ENCODE assay signal across 8 cellular contexts in genomic region chr22:44636502-44637206, GRCh38.
A peak's percentile ranks its signal among the peaks of the same experiment; 100 is the strongest.
DNase-seq lines count a peak whose midpoint lies in the region; FAIRE-seq and TF ChIP-seq lines count a peak whose summit lies in the region.
"Not testable (repeated sequence)": the region's sequence is repeated elsewhere in the genome, so short reads cannot be mapped to it uniquely, and the experiment has no call there.

No MANE protein-coding gene starts in this region.

- H2BK5ac ChIP-seq in H1 (ENCODE audit: low read depth, low read length); neuronal stem cell (ENCODE audit: low read length): not testable (repeated sequence)

- H3K4me3 Mint-ChIP-seq in T-helper 1 cell treated with Interleukin-12 subunit alpha and Interleukin-12 subunit beta and Interleukin-4 antibody, amounts not matched to agents 30 μg/mL and 1 μg/mL, for 36 hours; activated CD4-positive, alpha-beta memory T cell treated with anti-CD3 and anti-CD28 coated beads for 36 hours; activated naive CD4-positive, alpha-beta T cell treated with anti-CD3 and anti-CD28 coated beads, Interleukin-2, amount 50 U/mL, for 24 hours; nephron progenitor cell: not testable (repeated sequence)

- not testable (repeated sequence) for DNase-seq in activated CD4-positive, alpha-beta memory T cell treated with anti-CD3 and anti-CD28 coated beads for 36 hours; H1 (ENCODE audit: low read depth in 1 of 2, low spot score in 2 of 2); nephron progenitor cell; neuronal stem cell (ENCODE audit: low spot score); urothelium cell line (ENCODE audit: low spot score)

- H2BK12ac ChIP-seq in H1 (ENCODE audit: low read depth, low read length); neuronal stem cell (ENCODE audit: low read length): not testable (repeated sequence)

- TF ChIP-seq POLR2A in H1 (IDR thresholded peaks at IDR 0.05; ENCODE audit: control extremely low read depth in 1 of 2, low read depth in 2 of 2, low read length in 2 of 2), result not testable (repeated sequence)

- not testable (repeated sequence) for H3K9me3 Mint-ChIP-seq in T-helper 1 cell treated with Interleukin-12 subunit alpha and Interleukin-12 subunit beta and Interleukin-4 antibody, amounts not matched to agents 30 μg/mL and 1 μg/mL, for 36 hours; activated CD4-positive, alpha-beta memory T cell treated with anti-CD3 and anti-CD28 coated beads for 36 hours; activated naive CD4-positive, alpha-beta T cell treated with anti-CD3 and anti-CD28 coated beads, Interleukin-2, amount 50 U/mL, for 24 hours; nephron progenitor cell

- H3K9me3 ChIP-seq in HEK293 (ENCODE audit: control insufficient read depth, insufficient read depth, low read depth, low read length); H1 (ENCODE audit: insufficient read depth in 2 of 2, low read depth in 1 of 2, low read length in 1 of 2); neuronal stem cell (replicated peaks in 1 of 2; ENCODE audit: control insufficient read depth in 2 of 2, insufficient read depth in 1 of 2, low read depth in 1 of 2, low read length in 2 of 2): not testable (repeated sequence)

- not testable (repeated sequence) for H2AK5ac ChIP-seq in H1 (ENCODE audit: low read depth, low read length); neuronal stem cell (ENCODE audit: low read depth, low read length)

- not testable (repeated sequence) for H3K18ac ChIP-seq in H1 (ENCODE audit: extremely low read depth, low read length); neuronal stem cell (ENCODE audit: low read length)

- not testable (repeated sequence) for H3K4me3 ChIP-seq in HEK293 (ENCODE audit: low read depth, low read length); H1 (ENCODE audit: extremely low read depth in 1 of 4, insufficient read depth in 2 of 4, low read depth in 3 of 4, low read length in 4 of 4); neuronal stem cell (ENCODE audit: low read length in 2 of 2)

- not testable (repeated sequence) for TF ChIP-seq EP300 in H1 (IDR thresholded peaks at IDR 0.05; ENCODE audit: borderline replicate concordance in 1 of 2, low read depth in 2 of 2, low read length in 2 of 2)

- H3K4ac ChIP-seq in H1 (replicated peaks; ENCODE audit: insufficient read length, low read depth, low read length); neuronal stem cell (ENCODE audit: low read length): not testable (repeated sequence)

- not testable (repeated sequence) for H3K9ac ChIP-seq in H1 (replicated peaks in 1 of 4; ENCODE audit: extremely low read depth in 1 of 4, low read depth in 3 of 4, low read length in 3 of 4)
- H3K9ac ChIP-seq in neuronal stem cell (ENCODE audit: low read depth, low read length, poor library complexity), result peak overlapping the region; percentile 44

- not testable (repeated sequence) for H3K27me3 Mint-ChIP-seq in T-helper 1 cell treated with Interleukin-12 subunit alpha and Interleukin-12 subunit beta and Interleukin-4 antibody, amounts not matched to agents 30 μg/mL and 1 μg/mL, for 36 hours (ENCODE audit: low read depth); activated CD4-positive, alpha-beta memory T cell treated with anti-CD3 and anti-CD28 coated beads for 36 hours; activated naive CD4-positive, alpha-beta T cell treated with anti-CD3 and anti-CD28 coated beads, Interleukin-2, amount 50 U/mL, for 24 hours
- peaks cover 25% of the 10 kb centered on the region for H3K27me3 Mint-ChIP-seq in nephron progenitor cell (ENCODE audit: low read depth, poor library complexity)

- H3K36me3 ChIP-seq in HEK293 (ENCODE audit: control insufficient read depth in 2 of 2, insufficient read depth in 1 of 2, low read length in 2 of 2); H1 (ENCODE audit: control insufficient read depth in 2 of 4, insufficient read depth in 4 of 4, low read length in 3 of 4); neuronal stem cell (replicated peaks in 1 of 2; ENCODE audit: control insufficient read depth in 2 of 2, insufficient read depth in 2 of 2, low read length in 2 of 2): not testable (repeated sequence)

- POLR2A ChIA-PET in HEK293 (lab: Yijun Ruan, JAX); activated CD4-positive, alpha-beta memory T cell treated with anti-CD3 and anti-CD28 coated beads for 36 hours (lab: Charles Lee); H1 (lab: Charles Lee; ENCODE audit: partially characterized antibody): not testable (repeated sequence)

- FAIRE-seq in H1 (lab: Jason Lieb, UNC), result not testable (repeated sequence)
- FAIRE-seq in urothelium cell line (lab: Jason Lieb, UNC), result peak; percentile 99

- H3K79me1 ChIP-seq in H1 (ENCODE audit: low read depth, low read length); neuronal stem cell (ENCODE audit: low read depth, low read length): not testable (repeated sequence)

- H3K14ac ChIP-seq in H1 (ENCODE audit: insufficient read length), result not testable (repeated sequence)
- H3K14ac ChIP-seq in neuronal stem cell (ENCODE audit: low read length), result peak overlapping the region; percentile 63

- TF ChIP-seq RAD21 in H1 (IDR thresholded peaks at IDR 0.05 in 1 of 2, conservative IDR thresholded peaks at IDR 0.05 in 1 of 2; ENCODE audit: low read depth in 2 of 2, low read length in 2 of 2), result not testable (repeated sequence)

- not testable (repeated sequence) for H2BK15ac ChIP-seq in H1 (ENCODE audit: low read length); neuronal stem cell (ENCODE audit: low read length)

- 91 to 100% methylated on average over 2 to 3 of the region's 3 CpGs for WGBS in H1 (ENCODE audit: extremely low coverage in 1 of 2, insufficient coverage in 1 of 2, insufficient read length in 1 of 2, insufficient replicate concordance in 2 of 2, low coverage in 1 of 2, low lambda C conversion rate in 2 of 2, missing lambda C conversion rate in 1 of 2), 2 experiments
- 100% methylated on average over 1 to 2 of the region's 3 CpGs for WGBS in neuronal stem cell (ENCODE audit: extremely low coverage in 2 of 2, insufficient read length in 2 of 2, insufficient replicate concordance in 1 of 2), 2 donors

- not testable (repeated sequence) for H3K23ac ChIP-seq in H1 (ENCODE audit: insufficient read length); neuronal stem cell (ENCODE audit: low read depth, low read length, poor library complexity)

- intact Hi-C loops in activated CD4-positive, alpha-beta memory T cell treated with anti-CD3 and anti-CD28 coated beads for 36 hours (cut with micrococcal nuclease), result not testable (repeated sequence)

- H4K20me1 ChIP-seq in H1 (replicated peaks in 1 of 2; ENCODE audit: control insufficient read depth in 1 of 2, insufficient read depth in 2 of 2, low read length in 2 of 2), result not testable (repeated sequence)

- H2AFZ ChIP-seq in H1 (ENCODE audit: low read length); neuronal stem cell (ENCODE audit: low read length): not testable (repeated sequence)

- not testable (repeated sequence) for H3K4me1 Mint-ChIP-seq in T-helper 1 cell treated with Interleukin-12 subunit alpha and Interleukin-12 subunit beta and Interleukin-4 antibody, amounts not matched to agents 30 μg/mL and 1 μg/mL, for 36 hours (ENCODE audit: low read depth); activated CD4-positive, alpha-beta memory T cell treated with anti-CD3 and anti-CD28 coated beads for 36 hours (ENCODE audit: low read depth); activated naive CD4-positive, alpha-beta T cell treated with anti-CD3 and anti-CD28 coated beads, Interleukin-2, amount 50 U/mL, for 24 hours
- H3K4me1 Mint-ChIP-seq in nephron progenitor cell, result peaks cover 15% of the 10 kb centered on the region

- H2BK120ac ChIP-seq in H1 (replicated peaks; ENCODE audit: low read depth, low read length); neuronal stem cell (ENCODE audit: low read depth, low read length): not testable (repeated sequence)

- H3K4me2 ChIP-seq in H1 (ENCODE audit: insufficient read depth in 1 of 2, low read depth in 2 of 2, low read length in 2 of 2); neuronal stem cell (ENCODE audit: insufficient read depth, low read length, poor library complexity, severe bottlenecking): not testable (repeated sequence)

- not testable (repeated sequence) for TF ChIP-seq CTCF in HEK293 (tag by site-specific recombination; IDR thresholded peaks at IDR 0.05); H1 (IDR thresholded peaks at IDR 0.05; ENCODE audit: control extremely low read depth in 1 of 3, insufficient read depth in 1 of 3, low read depth in 1 of 3, low read length in 3 of 3); nephron progenitor cell (IDR thresholded peaks at IDR 0.05)

- H3K4me1 ChIP-seq in HEK293 (ENCODE audit: control insufficient read depth, insufficient read depth, low read length); H1 (replicated peaks in 1 of 4; ENCODE audit: control insufficient read depth in 3 of 4, insufficient read depth in 4 of 4, low read length in 3 of 4); neuronal stem cell (ENCODE audit: control insufficient read depth in 2 of 2, insufficient read depth in 1 of 2, low read depth in 1 of 2, low read length in 2 of 2): not testable (repeated sequence)

- H3K23me2 ChIP-seq in H1 (ENCODE audit: low read depth, low read length), result peaks cover 18% of the 10 kb centered on the region; the same call in 1 of the 2 replicates

- H3K36me3 Mint-ChIP-seq in T-helper 1 cell treated with Interleukin-12 subunit alpha and Interleukin-12 subunit beta and Interleukin-4 antibody, amounts not matched to agents 30 μg/mL and 1 μg/mL, for 36 hours (ENCODE audit: low read depth); activated CD4-positive, alpha-beta memory T cell treated with anti-CD3 and anti-CD28 coated beads for 36 hours; activated naive CD4-positive, alpha-beta T cell treated with anti-CD3 and anti-CD28 coated beads, Interleukin-2, amount 50 U/mL, for 24 hours; nephron progenitor cell (ENCODE audit: low read depth): not testable (repeated sequence)

- not testable (repeated sequence) for H3K79me2 ChIP-seq in H1 (ENCODE audit: control insufficient read depth in 1 of 2, insufficient read depth in 2 of 2, low read length in 2 of 2)

- not testable (repeated sequence) for H3K27ac ChIP-seq in HEK293 (ENCODE audit: extremely low read depth, low read depth, low read length); H1 (ENCODE audit: low read depth, low read length); neuronal stem cell (replicated peaks; ENCODE audit: low read length)

- not testable (repeated sequence) for H4K8ac ChIP-seq in H1 (ENCODE audit: extremely low read depth, insufficient read depth, low read length); neuronal stem cell (ENCODE audit: low read depth, low read length)

- not testable (repeated sequence) for H3K27me3 ChIP-seq in H1 (replicated peaks in 1 of 4; ENCODE audit: control insufficient read depth in 3 of 4, extremely low read depth in 1 of 4, insufficient read depth in 3 of 4, low read length in 3 of 4); neuronal stem cell (ENCODE audit: control insufficient read depth in 3 of 3, insufficient read depth in 3 of 3, low read depth in 1 of 3, low read length in 3 of 3)

- CTCF ChIA-PET in HEK293 (lab: Yijun Ruan, JAX), result not testable (repeated sequence)
- CTCF ChIA-PET in activated CD4-positive, alpha-beta memory T cell treated with anti-CD3 and anti-CD28 coated beads for 36 hours (lab: Charles Lee), result interaction anchor here (1.7 kb wide), 1 partner anchor 9 kb away, joined by 6 read pairs; no protein-coding TSS in a partner anchor
- CTCF ChIA-PET in H1 (lab: Charles Lee; ENCODE audit: partially characterized antibody), result interaction anchor here (0.7 kb wide), 1 partner anchor 46 kb away, joined by 3 read pairs; no protein-coding TSS in a partner anchor

- peak overlapping the region; percentile 33 for H3K27ac Mint-ChIP-seq in T-helper 1 cell treated with Interleukin-12 subunit alpha and Interleukin-12 subunit beta and Interleukin-4 antibody, amounts not matched to agents 30 μg/mL and 1 μg/mL, for 36 hours
- H3K27ac Mint-ChIP-seq in activated CD4-positive, alpha-beta memory T cell treated with anti-CD3 and anti-CD28 coated beads for 36 hours, result peak overlapping the region; percentile 42
- H3K27ac Mint-ChIP-seq in activated naive CD4-positive, alpha-beta T cell treated with anti-CD3 and anti-CD28 coated beads, Interleukin-2, amount 50 U/mL, for 24 hours, result peak overlapping the region; percentile 83
- H3K27ac Mint-ChIP-seq in nephron progenitor cell, result peak overlapping the region; percentile 30

- H3K56ac ChIP-seq in H1 (replicated peaks; ENCODE audit: insufficient read length, low read depth, low read length), result peak overlapping the region; percentile 10

- H4K5ac ChIP-seq in H1 (ENCODE audit: insufficient read length, low read depth, low read length), result not testable (repeated sequence)

- not testable (repeated sequence) for H2BK20ac ChIP-seq in H1 (ENCODE audit: low read length)

- not testable (repeated sequence) for H4K91ac ChIP-seq in H1 (replicated peaks; ENCODE audit: insufficient read length, low read length); neuronal stem cell (ENCODE audit: low read depth, low read length, poor library complexity)

Comparison
In these comparisons a context has a peak if more than half of its experiments do, and no peak if none do; other contexts are left out.
1. H3K27ac Mint-ChIP-seq: peak in every context shown above with its lines; median percentile 83 in activated naive CD4-positive, alpha-beta T cell treated with anti-CD3 and anti-CD28 coated beads, Interleukin-2, amount 50 U/mL, for 24 hours; 42 in activated CD4-positive, alpha-beta memory T cell treated with anti-CD3 and anti-CD28 coated beads for 36 hours; 33 in T-helper 1 cell treated with Interleukin-12 subunit alpha and Interleukin-12 subunit beta and Interleukin-4 antibody, amounts not matched to agents 30 μg/mL and 1 μg/mL, for 36 hours; 30 in nephron progenitor cell.